ENCODE assay signal across 27 cellular contexts in the genomic region with DNA sequence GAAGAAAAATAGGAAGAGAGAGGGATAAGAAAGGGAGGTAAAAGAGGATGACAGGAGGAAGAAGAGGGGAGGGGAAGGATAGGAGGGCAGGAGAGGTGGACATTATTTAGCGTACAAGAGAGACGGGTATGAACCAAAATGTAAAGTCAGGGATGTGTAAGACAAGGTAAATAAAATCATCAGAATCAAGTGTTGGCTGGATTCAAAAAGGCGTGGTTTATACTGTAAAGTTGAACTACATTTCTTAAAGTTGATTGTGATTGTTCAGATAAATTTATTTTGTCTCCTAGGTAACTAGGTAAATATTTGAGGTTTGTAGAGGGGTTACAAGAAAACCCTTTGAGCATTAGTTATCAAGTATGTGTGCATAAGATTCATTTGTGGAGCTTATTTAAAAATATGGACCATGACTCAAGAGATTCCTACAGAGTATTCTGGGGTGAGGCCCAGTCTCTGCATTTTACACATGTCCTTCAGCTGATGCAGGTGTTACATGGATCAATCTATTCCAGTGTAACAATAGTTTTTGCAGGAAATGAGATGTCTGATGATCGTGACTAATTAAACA.
DNase-seq lines count a peak whose midpoint lies in the region; ATAC-seq, FAIRE-seq and TF ChIP-seq lines count a peak whose summit lies in the region.
"Had no signal": no experiment of that assay in that cellular context is flagged by ENCODE, and none has a peak within 500 bp of the region (broad histone marks: within the 10 kb centered on the region; RNA-seq: fewer than 3 reads in every experiment).

No MANE protein-coding gene starts in this region.

- no peaks in the 10 kb centered on the region for H3K9me2 ChIP-seq in Karpas-422 (replicated peaks; ENCODE audit: insufficient read depth, low read length)

- no peak overlapping the region for H2AFZ ChIP-seq in mammary epithelial cell (ENCODE audit: low read depth, low read length)
- H2AFZ ChIP-seq in Karpas-422 (ENCODE audit: low read length), result no peak overlapping the region
- H2AFZ ChIP-seq: GM23248 had no signal

- H3K36me3 ChIP-seq in mammary epithelial cell (ENCODE audit: insufficient read depth, low read length) (no peaks in the 10 kb centered on the region), RWPE2 (ENCODE audit: low read depth) (no peaks in the 10 kb centered on the region), small intestine (ENCODE audit: control insufficient read depth in 2 of 2, insufficient read depth in 2 of 2, low read length in 2 of 2) (no peaks in the 10 kb centered on the region), Karpas-422 (ENCODE audit: insufficient read depth, low read length) (no peaks in the 10 kb centered on the region)
- H3K36me3 ChIP-seq: BE2C had no signal

- H3K9me3 Mint-ChIP-seq in MCF 10A (ENCODE audit: unreplicated experiment), result no peaks in the 10 kb centered on the region

- no peaks in the 10 kb centered on the region for H3K9me3 ChIP-seq in mammary epithelial cell (replicated peaks; ENCODE audit: insufficient read depth, low read length)
- no peaks in the 10 kb centered on the region for H3K9me3 ChIP-seq in RWPE2 (ENCODE audit: severe bottlenecking)
- no peaks in the 10 kb centered on the region for H3K9me3 ChIP-seq in small intestine (ENCODE audit: control insufficient read depth, low read depth)
- peaks cover 32% of the 10 kb centered on the region for H3K9me3 ChIP-seq in Karpas-422 (ENCODE audit: low read length)
- H3K9me3 ChIP-seq: BE2C, Caco-2 had no signal

- intact Hi-C loops in mammary epithelial cell (cut with micrococcal nuclease) (no loop called here), MCF 10A (cut with micrococcal nuclease) (no loop called here)

- ATAC-seq in RWPE2 (ENCODE audit: low read depth) (peak; percentile 40; the same call in 1 of the 3 replicates), foreskin keratinocyte (peak; percentile 41)
- ATAC-seq: GM12878, HCT116, K562 had no signal

- BruUV-seq in mammary epithelial cell (replicated peaks; lab: Mats Ljungman, UMichigan), result no TSS peak
- BruUV-seq in MCF 10A (replicated peaks; lab: Mats Ljungman, UMichigan), result no TSS peak

- no peaks in the 10 kb centered on the region for H3K4me1 Mint-ChIP-seq in MCF 10A (ENCODE audit: insufficient read depth, unreplicated experiment)

- H3K27me3 Mint-ChIP-seq in MCF 10A (ENCODE audit: insufficient read depth, unreplicated experiment), result no peaks in the 10 kb centered on the region
- H3K27me3 Mint-ChIP-seq: CD4-positive, alpha-beta T cell had no signal

- H3K4me3 ChIP-seq in mammary epithelial cell (replicated peaks in 1 of 3; ENCODE audit: insufficient read depth in 1 of 3, low read depth in 2 of 3, low read length in 3 of 3), result no peak overlapping the region
- no peak overlapping the region for H3K4me3 ChIP-seq in RWPE2 (ENCODE audit: severe bottlenecking)
- H3K4me3 ChIP-seq in small intestine (ENCODE audit: low read depth in 1 of 2, low read length in 2 of 2), result no peak overlapping the region
- no peak overlapping the region for H3K4me3 ChIP-seq in Karpas-422 (ENCODE audit: low read length)
- H3K4me3 ChIP-seq: GM12878, GM23248, K562 had no signal

- in situ Hi-C loops in mammary epithelial cell (cut with MboI; ENCODE audit: low sequenced_read_pairs in 2 of 2), result no loop called here

- WGBS in mammary epithelial cell (ENCODE audit: low coverage, missing lambda C conversion rate), result 81% methylated on average over 4 of the region's 4 CpGs
- 19 to 55% (median 40%) methylated on average over 4 of the region's 4 CpGs for WGBS in small intestine, 3 donors

- H3K27ac ChIP-seq in mammary epithelial cell (ENCODE audit: insufficient read depth, low read depth, low read length) (no peak overlapping the region), RWPE2 (ENCODE audit: poor library complexity, severe bottlenecking) (no peak overlapping the region), foreskin keratinocyte (no peak overlapping the region), small intestine (ENCODE audit: low read depth in 1 of 2, low read length in 1 of 2) (no peak overlapping the region), Karpas-422 (ENCODE audit: low read length) (no peak overlapping the region)
- H3K27ac ChIP-seq: C4-2B, GM23248, HL-60 had no signal

- H3K27me3 ChIP-seq in mammary epithelial cell (ENCODE audit: insufficient read depth, low read length) (no peaks in the 10 kb centered on the region), RWPE2 (ENCODE audit: insufficient read depth, poor library complexity, severe bottlenecking) (no peaks in the 10 kb centered on the region), foreskin keratinocyte (no peaks in the 10 kb centered on the region), small intestine (ENCODE audit: control insufficient read depth in 2 of 2, insufficient read depth in 2 of 2, low read length in 2 of 2) (no peaks in the 10 kb centered on the region), Karpas-422 (ENCODE audit: low read length) (no peaks in the 10 kb centered on the region)
- H3K27me3 ChIP-seq: BE2C had no signal

- H3K9ac ChIP-seq in mammary epithelial cell (ENCODE audit: insufficient read depth, low read length) (no peak overlapping the region), Karpas-422 (ENCODE audit: low read length) (no peak overlapping the region)
- H3K9ac ChIP-seq: GM23248 had no signal

- dilution Hi-C loops in mammary epithelial cell (cut with HindIII; ENCODE audit: low sequenced_read_pairs), result no loop called here

- no peaks in the 10 kb centered on the region for H3K79me2 ChIP-seq in mammary epithelial cell (ENCODE audit: insufficient read depth, low read length)
- no peaks in the 10 kb centered on the region for H3K79me2 ChIP-seq in Karpas-422 (ENCODE audit: low read length)

- H4K20me1 ChIP-seq in mammary epithelial cell (ENCODE audit: insufficient read depth, low read length), result no peaks in the 10 kb centered on the region
- no peaks in the 10 kb centered on the region for H4K20me1 ChIP-seq in Karpas-422 (ENCODE audit: insufficient read depth, low read depth, low read length)

- no peak overlapping the region for H3K27ac Mint-ChIP-seq in MCF 10A (ENCODE audit: low read depth, unreplicated experiment)
- H3K27ac Mint-ChIP-seq: CD4-positive, alpha-beta T cell; HFFc6 had no signal

- POLR2A ChIA-PET in MCF 10A (lab: Yijun Ruan, JAX), result no interaction called here

- H3K4me1 ChIP-seq in mammary epithelial cell (ENCODE audit: insufficient read depth, low read length), result no peaks in the 10 kb centered on the region
- no peaks in the 10 kb centered on the region for H3K4me1 ChIP-seq in RWPE2 (ENCODE audit: insufficient read depth, poor library complexity, severe bottlenecking)
- no peaks in the 10 kb centered on the region for H3K4me1 ChIP-seq in foreskin keratinocyte
- no peaks in the 10 kb centered on the region for H3K4me1 ChIP-seq in small intestine (ENCODE audit: control insufficient read depth in 2 of 2, insufficient read depth in 1 of 2, low read depth in 1 of 2, low read length in 1 of 2)
- H3K4me1 ChIP-seq in Karpas-422 (ENCODE audit: low read length), result no peaks in the 10 kb centered on the region
- H3K4me1 ChIP-seq: BE2C, Caco-2 had no signal

- no peak for FAIRE-seq in small intestine (lab: Jason Lieb, UNC)
- FAIRE-seq: A204.1, GM12878, GM19239, HTR-8/SVneo, K562 had no signal

- H3K4me2 ChIP-seq in mammary epithelial cell (ENCODE audit: insufficient read depth, low read depth, low read length), result no peak overlapping the region
- H3K4me2 ChIP-seq in Karpas-422 (ENCODE audit: low read depth, low read length, poor library complexity, severe bottlenecking), result no peak overlapping the region

- H3K36me3 Mint-ChIP-seq in MCF 10A (ENCODE audit: insufficient read depth, unreplicated experiment), result no peaks in the 10 kb centered on the region

- DNase-seq in mammary epithelial cell (peak; percentile 2), MCF 10A (ENCODE audit: unreplicated experiment) (no peak), RWPE2 (ENCODE audit: low spot score) (no peak), foreskin keratinocyte (peak; percentile 19 to 42), small intestine (peak; percentile 3), C1 segment of cervical spinal cord (lab: John Stamatoyannopoulos, UW) (no peak), NK-92 (lab: John Stamatoyannopoulos, UW; ENCODE audit: unreplicated experiment) (no peak), Karpas-422 (no peak)
- DNase-seq: ACHN; BE2C; Caco-2; CD4-positive, alpha-beta T cell; DMS153; DND-41; EL; GM23248; H7; HFFc6; IMR-90 had no signal

- TF ChIP-seq CTCF in mammary epithelial cell (conservative IDR thresholded peaks at IDR 0.05 in 1 of 2, IDR thresholded peaks at IDR 0.05 in 1 of 2; ENCODE audit: extremely low read depth in 1 of 2, insufficient read depth in 1 of 2, low read depth in 1 of 2, low read length in 2 of 2) (no peak), MCF 10A (IDR thresholded peaks at IDR 0.05; ENCODE audit: unreplicated experiment) (no peak), RWPE2 (IDR thresholded peaks at IDR 0.05; ENCODE audit: poor library complexity, severe bottlenecking) (no peak), foreskin keratinocyte (conservative IDR thresholded peaks at IDR 0.05) (no peak)

- no peak overlapping the region for H3K4me3 Mint-ChIP-seq in MCF 10A (ENCODE audit: unreplicated experiment)
- H3K4me3 Mint-ChIP-seq: CD4-positive, alpha-beta T cell; HFFc6 had no signal

- CTCF ChIA-PET in mammary epithelial cell (lab: Charles Lee; ENCODE audit: low non-redundant PET), result no interaction called here
- CTCF ChIA-PET in MCF 10A (lab: Yijun Ruan, JAX), result no interaction called here

Comparison
In these comparisons a context has a peak if more than half of its experiments do, and no peak if none do; other contexts are left out.
1. DNase-seq: peak in mammary epithelial cell (single experiment), foreskin keratinocyte (2 of 2) and small intestine (single experiment); none in MCF 10A (single experiment), RWPE2 (single experiment), C1 segment of cervical spinal cord (0 of 14), NK-92 (single experiment) and Karpas-422 (single experiment).